In genomic region chr15:33825453-33825852, GRCh38 we compare ENCODE assay signal across 8 cellular contexts.
"Had no signal": no experiment of that assay in that cellular context is flagged by ENCODE, and none has a peak within 500 bp of the region (broad histone marks: within the 10 kb centered on the region; RNA-seq: fewer than 3 reads in every experiment).

No MANE protein-coding gene starts in this region.

- H3K9me3 Mint-ChIP-seq: HFFc6 had no signal

- H3K4me1 ChIP-seq: HAP-1 had no signal

- H3K9me3 ChIP-seq: HAP-1 had no signal

- H3K36me3 ChIP-seq: HAP-1 had no signal

- H3K4me3 ChIP-seq: GM23248, HAP-1 had no signal

- DNase-seq: GM23248, GOT3, H7, H9, HCEC 1CT, HFFc6 had no signal

- H3K27ac Mint-ChIP-seq: H9, HFFc6 had no signal

- H2AFZ ChIP-seq: GM23248 had no signal

- ATAC-seq: HCT116 had no signal

- H3K27ac ChIP-seq: GM23248 had no signal

- H3K4me3 Mint-ChIP-seq: H9, HFFc6 had no signal
